ENCODE assay signal across 8 cellular contexts in genomic region chr4:15001248-15001824, GRCh38. TPM values are rescaled to one million over a fixed set of nuclear protein-coding genes. Genes with fewer than 3 reads are reported as not detected.
A peak's percentile ranks its signal among the peaks of the same experiment; 100 is the strongest.
DNase-seq lines count a peak whose midpoint lies in the region; ATAC-seq and TF ChIP-seq lines count a peak whose summit lies in the region.

No MANE protein-coding gene starts in this region.

- H3K9me3 Mint-ChIP-seq in CD8-positive, alpha-beta T cell: no peaks in the 10 kb centered on the region
- no peaks in the 10 kb centered on the region for H3K9me3 Mint-ChIP-seq in activated naive CD4-positive, alpha-beta T cell treated with anti-CD3 and anti-CD28 coated beads, Interleukin-2, amount 10 ng/mL, durations not matched to agents 7 days and 5 days

- no TSS peak for BruUV-seq in Panc1 (replicated peaks; lab: Mats Ljungman, UMichigan)

- H3K4me1 ChIP-seq in CD8-positive, alpha-beta T cell (ENCODE audit: insufficient read depth, low read length): peaks cover 11% of the 10 kb centered on the region
- H3K4me1 ChIP-seq in Panc1 (ENCODE audit: control insufficient read depth, insufficient read depth, low read length) (no peaks in the 10 kb centered on the region), neuronal stem cell (ENCODE audit: control insufficient read depth in 2 of 2, insufficient read depth in 1 of 2, low read depth in 1 of 2, low read length in 2 of 2) (no peaks in the 10 kb centered on the region), suprapubic skin (peaks cover 15% of the 10 kb centered on the region)

- TF ChIP-seq POLR2A in suprapubic skin (IDR thresholded peaks at IDR 0.05): no peak

- in situ Hi-C loops in Panc1 (cut with HindIII; ENCODE audit: low pct_unique_long_range_greater_than_20kb, low sequenced_read_pairs): no loop called here

- H2BK5ac ChIP-seq in neuronal stem cell (ENCODE audit: low read length): peak overlapping the region; percentile 93

- no peak overlapping the region for H4K8ac ChIP-seq in neuronal stem cell (ENCODE audit: low read depth, low read length)

- H3K18ac ChIP-seq in neuronal stem cell (ENCODE audit: low read length): peak overlapping the region; percentile 44

- peak in 5 of 7 experiments; percentile 26 to 70 (median 36) for DNase-seq in CD8-positive, alpha-beta T cell
- DNase-seq in Panc1 (ENCODE audit: low read depth, low spot score): no peak
- peak; percentile 57 for DNase-seq in activated naive CD4-positive, alpha-beta T cell treated with anti-CD3 and anti-CD28 coated beads, Interleukin-2, amount 10 ng/mL, durations not matched to agents 7 days and 5 days
- DNase-seq in germinal center (ENCODE audit: low spot score): peak; percentile 47
- peak; percentile 47 for DNase-seq in neuronal stem cell (ENCODE audit: low spot score)
- peak; percentile 93 to 94 for DNase-seq in suprapubic skin (ENCODE audit: low spot score in 2 of 2)

- no peaks in the 10 kb centered on the region for H3K36me3 ChIP-seq in CD8-positive, alpha-beta T cell (ENCODE audit: insufficient read depth, low read length)
- H3K36me3 ChIP-seq in Panc1 (ENCODE audit: control insufficient read depth, insufficient read depth, low read length) (no peaks in the 10 kb centered on the region), neuronal stem cell (replicated peaks in 1 of 2; ENCODE audit: control insufficient read depth in 2 of 2, insufficient read depth in 2 of 2, low read length in 2 of 2) (no peaks in the 10 kb centered on the region), suprapubic skin (no peaks in the 10 kb centered on the region)

- H3K4me3 ChIP-seq in CD8-positive, alpha-beta T cell (ENCODE audit: low read depth, low read length): peak overlapping the region; percentile 77
- H3K4me3 ChIP-seq in Panc1 (ENCODE audit: low read depth in 2 of 2, low read length in 2 of 2): peak overlapping the region; percentile 72 to 79
- H3K4me3 ChIP-seq in neuronal stem cell (ENCODE audit: low read length in 2 of 2): peak overlapping the region; percentile 80 to 99
- peak overlapping the region; percentile 100 for H3K4me3 ChIP-seq in suprapubic skin

- H2BK15ac ChIP-seq in neuronal stem cell (ENCODE audit: low read length): peak overlapping the region; percentile 83

- no peak overlapping the region for H3K14ac ChIP-seq in neuronal stem cell (ENCODE audit: low read length)

- intact Hi-C loops in CD8-positive, alpha-beta T cell (cut with DNase I, micrococcal nuclease): loop anchor here (1.0 to 10.0 kb wide), 9 partner anchors 74 to 1374 kb away; partner anchors contain the start of genes BOD1L1 (in 1 of the 2) and TAPT1 (in 1 of the 2)
- intact Hi-C loops in Panc1 (cut with micrococcal nuclease; ENCODE audit: unreplicated experiment): no loop called here

- no peak for TF ChIP-seq CTCF in CD8-positive, alpha-beta T cell (IDR thresholded peaks at IDR 0.05)
- no peak for TF ChIP-seq CTCF in Panc1 (IDR thresholded peaks at IDR 0.05)
- no peak for TF ChIP-seq CTCF in suprapubic skin (IDR thresholded peaks at IDR 0.05)

- H3K27ac ChIP-seq in CD8-positive, alpha-beta T cell (ENCODE audit: low read depth, low read length): peak overlapping the region; percentile 100
- H3K27ac ChIP-seq in Panc1 (ENCODE audit: low read length): no peak overlapping the region
- H3K27ac ChIP-seq in neuronal stem cell (replicated peaks; ENCODE audit: low read length): peak overlapping the region; percentile 59
- peak overlapping the region; percentile 99 for H3K27ac ChIP-seq in suprapubic skin

- peaks cover 11% of the 10 kb centered on the region for H3K36me3 Mint-ChIP-seq in CD8-positive, alpha-beta T cell
- peaks cover 5% of the 10 kb centered on the region for H3K36me3 Mint-ChIP-seq in activated naive CD4-positive, alpha-beta T cell treated with anti-CD3 and anti-CD28 coated beads, Interleukin-2, amount 10 ng/mL, durations not matched to agents 7 days and 5 days

- H3K4ac ChIP-seq in neuronal stem cell (ENCODE audit: low read length): no peak overlapping the region

- CTCF ChIA-PET in CD8-positive, alpha-beta T cell (lab: Charles Lee): interaction anchor here (0.7 to 2.1 kb wide), 3 partner anchors 12 to 54 kb away, joined by 3 to 7 read pairs (median 3); no protein-coding TSS in a partner anchor
- CTCF ChIA-PET in Panc1 (lab: Charles Lee): no interaction called here
- CTCF ChIA-PET in activated naive CD4-positive, alpha-beta T cell treated with anti-CD3 and anti-CD28 coated beads, Interleukin-2, amount 10 ng/mL, durations not matched to agents 7 days and 5 days (lab: Charles Lee): interaction anchor here (0.6 to 1.2 kb wide), 2 partner anchors 1216 to 1346 kb away, joined by 3 read pairs; no protein-coding TSS in a partner anchor

- peak overlapping the region; percentile 65 for H3K23ac ChIP-seq in neuronal stem cell (ENCODE audit: low read depth, low read length, poor library complexity)

- no peak overlapping the region for H4K91ac ChIP-seq in neuronal stem cell (ENCODE audit: low read depth, low read length, poor library complexity)

- H2BK12ac ChIP-seq in neuronal stem cell (ENCODE audit: low read length): no peak overlapping the region

- peak overlapping the region; percentile 93 for H3K4me3 Mint-ChIP-seq in CD8-positive, alpha-beta T cell
- peak overlapping the region; percentile 92 for H3K4me3 Mint-ChIP-seq in activated naive CD4-positive, alpha-beta T cell treated with anti-CD3 and anti-CD28 coated beads, Interleukin-2, amount 10 ng/mL, durations not matched to agents 7 days and 5 days

- H3K27me3 ChIP-seq in CD8-positive, alpha-beta T cell (ENCODE audit: insufficient read depth, low read length): no peaks in the 10 kb centered on the region
- no peaks in the 10 kb centered on the region for H3K27me3 ChIP-seq in Panc1 (ENCODE audit: control insufficient read depth, insufficient read depth, low read length)
- H3K27me3 ChIP-seq in neuronal stem cell (ENCODE audit: control insufficient read depth in 3 of 3, insufficient read depth in 3 of 3, low read depth in 1 of 3, low read length in 3 of 3): peaks cover 4 to 26% (median 15%) of the 10 kb centered on the region in 3 experiments
- no peaks in the 10 kb centered on the region for H3K27me3 ChIP-seq in suprapubic skin

- peak overlapping the region; percentile 94 for H3K4me2 ChIP-seq in neuronal stem cell (ENCODE audit: insufficient read depth, low read length, poor library complexity, severe bottlenecking)

- no peak for TF ChIP-seq EP300 in suprapubic skin (IDR thresholded peaks at IDR 0.05)

- peak overlapping the region; percentile 99 for H2AFZ ChIP-seq in neuronal stem cell (ENCODE audit: low read length)

- peak overlapping the region; percentile 97 for H3K27ac Mint-ChIP-seq in CD8-positive, alpha-beta T cell
- H3K27ac Mint-ChIP-seq in activated naive CD4-positive, alpha-beta T cell treated with anti-CD3 and anti-CD28 coated beads, Interleukin-2, amount 10 ng/mL, durations not matched to agents 7 days and 5 days: peak overlapping the region; percentile 98

- ATAC-seq in CD8-positive, alpha-beta T cell: peak; percentile 26
- ATAC-seq in GM19397 (IDR thresholded peaks at IDR 0.05; ENCODE audit: unreplicated experiment) (peak; percentile 21), HG03469 (IDR thresholded peaks at IDR 0.05; ENCODE audit: unreplicated experiment) (peak; percentile 22), Panc1 (peak; percentile 12)

- peaks cover 24% of the 10 kb centered on the region for H3K4me1 Mint-ChIP-seq in CD8-positive, alpha-beta T cell (ENCODE audit: low read depth)
- H3K4me1 Mint-ChIP-seq in activated naive CD4-positive, alpha-beta T cell treated with anti-CD3 and anti-CD28 coated beads, Interleukin-2, amount 10 ng/mL, durations not matched to agents 7 days and 5 days: peaks cover 29% of the 10 kb centered on the region

- no CpG with 5 or more reads among the region's 30 CpGs for WGBS in neuronal stem cell (ENCODE audit: extremely low coverage in 2 of 2, insufficient read length in 2 of 2, insufficient replicate concordance in 1 of 2), 2 donors
- under 1% methylated on average over 16 of the region's 30 CpGs for whole genome bisulfite sequencing in suprapubic skin

- POLR2A ChIA-PET in CD8-positive, alpha-beta T cell (lab: Charles Lee): interaction anchor here (0.7 to 2.7 kb wide), 4 partner anchors 15 to 654 kb away, joined by 3 to 10 read pairs (median 3); partner anchors contain the start of gene FBXL5
- POLR2A ChIA-PET in Panc1 (lab: Charles Lee): no interaction called here

- no peaks in the 10 kb centered on the region for H3K27me3 Mint-ChIP-seq in CD8-positive, alpha-beta T cell (ENCODE audit: low read depth)
- H3K27me3 Mint-ChIP-seq in activated naive CD4-positive, alpha-beta T cell treated with anti-CD3 and anti-CD28 coated beads, Interleukin-2, amount 10 ng/mL, durations not matched to agents 7 days and 5 days: no peaks in the 10 kb centered on the region

- H3K79me1 ChIP-seq in neuronal stem cell (ENCODE audit: low read depth, low read length): no peaks in the 10 kb centered on the region

- H2AK5ac ChIP-seq in neuronal stem cell (ENCODE audit: low read depth, low read length): no peak overlapping the region

- H3K9me3 ChIP-seq in CD8-positive, alpha-beta T cell (ENCODE audit: low read length): no peaks in the 10 kb centered on the region
- H3K9me3 ChIP-seq in Panc1 (ENCODE audit: control insufficient read depth, insufficient read depth, low read depth, low read length) (no peaks in the 10 kb centered on the region), neuronal stem cell (replicated peaks in 1 of 2; ENCODE audit: control insufficient read depth in 2 of 2, insufficient read depth in 1 of 2, low read depth in 1 of 2, low read length in 2 of 2) (no peaks in the 10 kb centered on the region), suprapubic skin (no peaks in the 10 kb centered on the region)

- no peak overlapping the region for H2BK120ac ChIP-seq in neuronal stem cell (ENCODE audit: low read depth, low read length)

- H3K9ac ChIP-seq in neuronal stem cell (ENCODE audit: low read depth, low read length, poor library complexity): no peak overlapping the region

RNA-seq across cellular contexts. Expression of gene CPEB2, which starts 0.9 kb away (rescaled TPM):
- total RNA-seq in CD8-positive, alpha-beta T cell: 10 to 100 TPM; 17.7 to 21.8 TPM
- total RNA-seq in Panc1 (2021; ENCODE audit: unreplicated experiment): 7.2 TPM
- 2.1 TPM for polyA plus RNA-seq in Panc1 (2012; ENCODE audit: insufficient read length)
- 0.70 TPM for polyA plus RNA-seq in neuronal stem cell (2013, experiment 1 of 2)
- polyA plus RNA-seq in neuronal stem cell (2013, experiment 2 of 2): 0.73 TPM
- total RNA-seq in suprapubic skin: 10 to 100 TPM; 43.6 to 70.1 (median 49.8) TPM
